ENCODE assay signal across 9 cellular contexts in the genomic region with DNA sequence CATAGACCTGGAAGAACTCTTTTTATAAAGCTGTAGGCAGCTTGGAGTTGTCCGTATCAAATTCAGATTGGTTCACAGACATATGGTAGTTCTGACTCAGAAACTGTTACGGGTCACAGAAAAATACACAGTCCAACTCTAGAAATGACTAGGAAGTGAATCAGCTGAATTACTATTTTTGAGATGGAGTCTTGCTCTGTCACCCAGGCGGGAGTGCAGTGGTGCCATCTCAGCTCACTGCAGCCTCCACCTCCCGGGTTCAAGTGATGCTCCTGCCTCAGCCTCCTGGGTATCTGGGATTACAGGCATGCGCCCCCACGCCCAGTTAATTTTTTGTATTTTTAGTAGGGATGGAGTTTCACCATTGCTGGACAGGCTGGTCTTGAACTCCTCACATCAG. TPM values are rescaled to one million over a fixed set of nuclear protein-coding genes. Genes with fewer than 3 reads are reported as not detected.
DNase-seq lines count a peak whose midpoint lies in the region; ATAC-seq, FAIRE-seq and TF ChIP-seq lines count a peak whose summit lies in the region.
"Not testable (repeated sequence)": the region's sequence is repeated elsewhere in the genome, so short reads cannot be mapped to it uniquely, and the experiment has no call there.
"Had no signal": no experiment of that assay in that cellular context is flagged by ENCODE, and none has a peak within 500 bp of the region (broad histone marks: within the 10 kb centered on the region; RNA-seq: fewer than 3 reads in every experiment).

No MANE protein-coding gene starts in this region.

- peaks cover 14% of the 10 kb centered on the region for H3K9me3 ChIP-seq in SJSA1 (replicated peaks)

- not testable (repeated sequence) for H3K36me3 ChIP-seq in SJSA1

- not testable (repeated sequence) for TF ChIP-seq CTCF in GM10266 (IDR thresholded peaks at IDR 0.05; ENCODE audit: control insufficient read depth, insufficient read depth, low read depth, missing control alignments); fibroblast of the aortic adventitia (IDR thresholded peaks at IDR 0.05; ENCODE audit: insufficient read depth, low read length)

- H3K27ac Mint-ChIP-seq in stimulated activated naive CD8-positive, alpha-beta T cell treated with anti-CD3 and anti-CD28 coated beads, Interleukin-15, amount 100 ng/mL, for 72 hours = peak overlapping the region; percentile 69 to 85

- not testable (repeated sequence) for H3K4me3 ChIP-seq in SJSA1; fibroblast of the aortic adventitia (ENCODE audit: low read depth, low read length)

- H3K4me1 ChIP-seq in SJSA1 (replicated peaks) = peaks cover 35% of the 10 kb centered on the region

- peaks cover 12% of the 10 kb centered on the region for H3K4me1 Mint-ChIP-seq in stimulated activated naive CD8-positive, alpha-beta T cell treated with anti-CD3 and anti-CD28 coated beads, Interleukin-15, amount 100 ng/mL, for 72 hours

- H3K27ac ChIP-seq in SJSA1 = peak overlapping the region; percentile 16; the same call in 1 of the 2 replicates

- not testable (repeated sequence) for H3K27me3 ChIP-seq in SJSA1 (replicated peaks)

- DNase-seq in GM10266 (ENCODE audit: extremely low spot score) = peak; percentile 74
- DNase-seq in GM19239 (ENCODE audit: insufficient read length, low spot score); SJSA1 (ENCODE audit: low read depth in 1 of 2, low spot score in 2 of 2): not testable (repeated sequence)
- peak; percentile 14 for DNase-seq in activated naive CD4-positive, alpha-beta T cell treated with Interleukin-2 at 50 U/mL for 16 hours
- peak; percentile 66 for DNase-seq in fibroblast of the aortic adventitia (ENCODE audit: low read depth)
- DNase-seq in stimulated activated naive CD8-positive, alpha-beta T cell treated with anti-CD3 and anti-CD28 coated beads, Interleukin-15, amount 100 ng/mL, for 72 hours = peak in 1 of 2 donors; percentile 21

- FAIRE-seq in GM19239 (lab: Jason Lieb, UNC) = peak; percentile 71

- peaks cover 34 to 37% of the 10 kb centered on the region in 2 donors for H3K9me3 Mint-ChIP-seq in stimulated activated naive CD8-positive, alpha-beta T cell treated with anti-CD3 and anti-CD28 coated beads, Interleukin-15, amount 100 ng/mL, for 72 hours

- H3K27me3 Mint-ChIP-seq in stimulated activated naive CD8-positive, alpha-beta T cell treated with anti-CD3 and anti-CD28 coated beads, Interleukin-15, amount 100 ng/mL, for 72 hours = not testable (repeated sequence)

- ATAC-seq in HG02571 (IDR thresholded peaks at IDR 0.05; ENCODE audit: unreplicated experiment) (peak; percentile 70), HG03342 (IDR thresholded peaks at IDR 0.05; ENCODE audit: unreplicated experiment) (peak; percentile 65)
- ATAC-seq in stimulated activated naive CD8-positive, alpha-beta T cell treated with anti-CD3 and anti-CD28 coated beads, Interleukin-15, amount 100 ng/mL, for 72 hours = peak; percentile 95

- H3K4me3 Mint-ChIP-seq in stimulated activated naive CD8-positive, alpha-beta T cell treated with anti-CD3 and anti-CD28 coated beads, Interleukin-15, amount 100 ng/mL, for 72 hours = not testable (repeated sequence)

RNA-seq across cellular contexts. Expression of a gene that starts 34.3 kb away (rescaled TPM):
- 13.6 and 16.4 TPM in 2 replicates for total RNA-seq in SJSA1 (2014; rRNA removed; shearing (Covaris generic))
- 44.6 and 49.9 TPM in 2 replicates for total RNA-seq in fibroblast of the aortic adventitia (ENCODE audit: low replicate concordance)

RNA-seq across cellular contexts. Expression of a gene that starts 50.0 kb away (rescaled TPM):
- total RNA-seq in SJSA1 (2014; rRNA removed; shearing (Covaris generic)) = 0.78 and 1.8 TPM in 2 replicates
- total RNA-seq in fibroblast of the aortic adventitia (ENCODE audit: low replicate concordance) = 1.2 and 2.4 TPM in 2 replicates
- total RNA-seq: transverse colon had no signal
